ENCODE assay signal across 15 cellular contexts in genomic region chr2:63723709-63724108, GRCh38.
DNase-seq lines count a peak whose midpoint lies in the region; ATAC-seq and TF ChIP-seq lines count a peak whose summit lies in the region.
"Had no signal": no experiment of that assay in that cellular context is flagged by ENCODE, and none has a peak within 500 bp of the region (broad histone marks: within the 10 kb centered on the region; RNA-seq: fewer than 3 reads in every experiment).

No MANE protein-coding gene starts in this region.

- TF ChIP-seq EP300 in sigmoid colon (IDR thresholded peaks at IDR 0.05) = no peak

- CTCF ChIA-PET in Caco-2 (lab: Charles Lee) = no interaction called here

- TF ChIP-seq CTCF in Caco-2 (IDR thresholded peaks at IDR 0.05; ENCODE audit: insufficient read depth in 1 of 2, low read depth in 1 of 2, low read length in 1 of 2, severe bottlenecking in 1 of 2, unreplicated experiment in 1 of 2) = no peak
- no peak for TF ChIP-seq CTCF in choroid plexus epithelial cell (conservative IDR thresholded peaks at IDR 0.05; ENCODE audit: low read depth, low read length)
- no peak for TF ChIP-seq CTCF in omental fat pad (IDR thresholded peaks at IDR 0.05)
- TF ChIP-seq CTCF in sigmoid colon (IDR thresholded peaks at IDR 0.05) = no peak

- no TSS peak for BruUV-seq in Caco-2 (replicated peaks; lab: Mats Ljungman, UMichigan)

- H3K4me3 ChIP-seq in Caco-2 (ENCODE audit: low read depth, low read length) (no peak overlapping the region), choroid plexus epithelial cell (ENCODE audit: low read depth, low read length) (no peak overlapping the region), sigmoid colon (no peak overlapping the region)
- H3K4me3 ChIP-seq: GM23248 had no signal

- DNase-seq in Caco-2 (no peak), choroid plexus epithelial cell (ENCODE audit: low read depth) (peak; percentile 64), left lobe of liver (ENCODE audit: low spot score) (no peak), omental fat pad (ENCODE audit: low spot score) (no peak), H4 (ENCODE audit: low spot score) (no peak), sigmoid colon (no peak)
- DNase-seq: ACHN; BE2C; C1 segment of cervical spinal cord; CD4-positive, CD25-positive, alpha-beta regulatory T cell; CD8-positive, alpha-beta memory T cell; COR-L47; GM23248; HCEC 1CT had no signal

- intact Hi-C loops in Caco-2 (cut with micrococcal nuclease; ENCODE audit: unreplicated experiment) (no loop called here), sigmoid colon (cut with DNase I) (no loop called here)

- no peak overlapping the region for H3K4me3 Mint-ChIP-seq in Caco-2 (ENCODE audit: unreplicated experiment)
- H3K4me3 Mint-ChIP-seq: CD4-positive, CD25-positive, alpha-beta regulatory T cell; CD8-positive, alpha-beta memory T cell had no signal

- H3K36me3 ChIP-seq in Caco-2 (ENCODE audit: control insufficient read depth, insufficient read depth, low read length) (no peaks in the 10 kb centered on the region), sigmoid colon (no peaks in the 10 kb centered on the region)
- H3K36me3 ChIP-seq: BE2C had no signal

- peaks cover 9% of the 10 kb centered on the region for H3K9me3 Mint-ChIP-seq in Caco-2 (ENCODE audit: unreplicated experiment)

- peaks cover 15% of the 10 kb centered on the region for H3K4me1 Mint-ChIP-seq in Caco-2 (ENCODE audit: low read depth, unreplicated experiment)
- H3K4me1 Mint-ChIP-seq: CD8-positive, alpha-beta memory T cell had no signal

- 91 to 96% methylated on average over 1 of the region's 1 CpG for WGBS in sigmoid colon, 2 donors

- H3K27ac Mint-ChIP-seq in Caco-2 (ENCODE audit: unreplicated experiment) = peak overlapping the region; percentile 36
- H3K27ac Mint-ChIP-seq: CD4-positive, CD25-positive, alpha-beta regulatory T cell; CD8-positive, alpha-beta memory T cell had no signal

- ATAC-seq in left lobe of liver (peak; percentile 74), omental fat pad (ENCODE audit: low FRiP score) (peak; percentile 13), HG02642 (IDR thresholded peaks at IDR 0.05; ENCODE audit: poor library complexity, unreplicated experiment) (no peak)

- H3K4me1 ChIP-seq in Caco-2 (no peaks in the 10 kb centered on the region), sigmoid colon (no peaks in the 10 kb centered on the region)
- H3K4me1 ChIP-seq: BE2C had no signal

- H3K27me3 ChIP-seq in Caco-2 (replicated peaks; ENCODE audit: control insufficient read depth, insufficient read depth, low read length) (no peaks in the 10 kb centered on the region), sigmoid colon (no peaks in the 10 kb centered on the region)
- H3K27me3 ChIP-seq: BE2C had no signal

- no peaks in the 10 kb centered on the region for H3K27me3 Mint-ChIP-seq in Caco-2 (ENCODE audit: insufficient read depth, unreplicated experiment)

- TF ChIP-seq POLR2A in sigmoid colon (IDR thresholded peaks at IDR 0.05) = no peak

- no peak overlapping the region for H3K27ac ChIP-seq in sigmoid colon
- H3K27ac ChIP-seq: GM23248 had no signal

- POLR2A ChIA-PET in Caco-2 (lab: Charles Lee) = no interaction called here

- H3K9me3 ChIP-seq in Caco-2 (no peaks in the 10 kb centered on the region), sigmoid colon (peaks cover 0 to 2% (median 0%) of the 10 kb centered on the region in 4 donors)
- H3K9me3 ChIP-seq: BE2C had no signal

- H3K36me3 Mint-ChIP-seq in Caco-2 (ENCODE audit: insufficient read depth, unreplicated experiment) = no peaks in the 10 kb centered on the region
- H3K36me3 Mint-ChIP-seq: CD4-positive, CD25-positive, alpha-beta regulatory T cell; CD8-positive, alpha-beta memory T cell had no signal
